8 cellular contexts compared by ENCODE assay signal in genomic region chr10:15097011-15097812, GRCh38. TPM values are rescaled to one million over a fixed set of nuclear protein-coding genes. Genes with fewer than 3 reads are reported as not detected.
DNase-seq lines count a peak whose midpoint lies in the region; ATAC-seq and TF ChIP-seq lines count a peak whose summit lies in the region.

Gene RPP38, plus strand, starts transcription at chr10:15097355. Its CDS starts 5,960 bp downstream, at chr10:15103315.

- H3K9me3 ChIP-seq in RWPE2 (ENCODE audit: severe bottlenecking), result no peaks in the 10 kb centered on the region

- H3K4me3 ChIP-seq in LNCaP clone FGC (ENCODE audit: low read depth, low read length) (peak within 1 kb of the TSS; percentile 92), RWPE2 (ENCODE audit: severe bottlenecking) (peak within 1 kb of the TSS; percentile 65)

- ATAC-seq in RWPE2 (ENCODE audit: low read depth) (peak; percentile 83), natural killer cell (peak; percentile 81 to 90 (median 82))

- intact Hi-C loops in activated T-helper 2 cell treated with anti-CD3 and anti-CD28 coated beads, Interferon-gamma antibody, Interleukin-2, Interleukin-4, amounts not matched to agents 10 μg/mL and 5 μg/mL and 100 μg/mL, durations not matched to agents 14 hours and 24 hours and 36 hours (cut with micrococcal nuclease), result loop anchor here (1.0 kb wide), 6 partner anchors 9 to 143 kb away; partner anchors contain the start of genes ACBD7, DCLRE1C and MEIG1
- intact Hi-C loops in natural killer cell (cut with micrococcal nuclease), result loop anchor here (1.0 to 5.0 kb wide), 5 partner anchors 9 to 259 kb away; partner anchors contain the start of genes ACBD7, CDNF, DCLRE1C and HSPA14

- H3K4me1 ChIP-seq in RWPE2 (ENCODE audit: insufficient read depth, poor library complexity, severe bottlenecking), result peaks cover 8% of the 10 kb centered on the region

- peaks cover 21% of the 10 kb centered on the region for H3K4me1 Mint-ChIP-seq in activated T-helper 2 cell treated with anti-CD3 and anti-CD28 coated beads, Interferon-gamma antibody, Interleukin-2, Interleukin-4, amounts not matched to agents 10 μg/mL and 5 μg/mL and 100 μg/mL, durations not matched to agents 14 hours and 24 hours and 36 hours (ENCODE audit: low read depth)
- H3K4me1 Mint-ChIP-seq in natural killer cell, result peaks cover 27 to 41% of the 10 kb centered on the region in 2 donors

- no peaks in the 10 kb centered on the region for H3K27me3 ChIP-seq in RWPE2 (ENCODE audit: insufficient read depth, poor library complexity, severe bottlenecking)

- H3K36me3 ChIP-seq in RWPE2 (ENCODE audit: low read depth), result peaks cover 27% of the 10 kb centered on the region

- H3K27ac Mint-ChIP-seq in activated T-helper 2 cell treated with anti-CD3 and anti-CD28 coated beads, Interferon-gamma antibody, Interleukin-2, Interleukin-4, amounts not matched to agents 10 μg/mL and 5 μg/mL and 100 μg/mL, durations not matched to agents 14 hours and 24 hours and 36 hours, result peak within 1 kb of the TSS; percentile 98
- H3K27ac Mint-ChIP-seq in natural killer cell, result peak within 1 kb of the TSS; percentile 97 to 98

- no peak for TF ChIP-seq CTCF in LNCaP clone FGC (IDR thresholded peaks at IDR 0.05; ENCODE audit: control insufficient read depth, extremely low read depth, insufficient read depth)
- TF ChIP-seq CTCF in RWPE2 (IDR thresholded peaks at IDR 0.05; ENCODE audit: poor library complexity, severe bottlenecking), result no peak
- no peak for TF ChIP-seq CTCF in natural killer cell (IDR thresholded peaks at IDR 0.05)

- peak within 1 kb of the TSS; percentile 91 for H3K27ac ChIP-seq in RWPE2 (ENCODE audit: poor library complexity, severe bottlenecking)

- peak within 1 kb of the TSS; percentile 95 for H3K4me3 Mint-ChIP-seq in activated T-helper 2 cell treated with anti-CD3 and anti-CD28 coated beads, Interferon-gamma antibody, Interleukin-2, Interleukin-4, amounts not matched to agents 10 μg/mL and 5 μg/mL and 100 μg/mL, durations not matched to agents 14 hours and 24 hours and 36 hours (ENCODE audit: low read depth)
- peak within 1 kb of the TSS; percentile 95 for H3K4me3 Mint-ChIP-seq in natural killer cell

- DNase-seq in ELF-1 (ENCODE audit: low read depth, low spot score) (peak; percentile 97), H4 (ENCODE audit: low spot score) (peak; percentile 82), LNCaP clone FGC (ENCODE audit: low read depth) (peak; percentile 77), RWPE2 (ENCODE audit: low spot score) (peak; percentile 96), fibroblast of peridontal ligament (ENCODE audit: extremely low read depth) (peak; percentile 94), natural killer cell (peak; percentile 94)
- peak; percentile 91 for DNase-seq in activated T-helper 2 cell treated with anti-CD3 and anti-CD28 coated beads, Interferon-gamma antibody, Interleukin-2, Interleukin-4, amounts not matched to agents 10 μg/mL and 5 μg/mL and 100 μg/mL, durations not matched to agents 14 hours and 24 hours and 36 hours (ENCODE audit: low spot score)
- DNase-seq in stimulated activated naive CD4-positive, alpha-beta T cell (lab: John Stamatoyannopoulos, UW), result peak; percentile 92 to 99 (median 94)

- peaks cover 3% of the 10 kb centered on the region for H3K27me3 Mint-ChIP-seq in activated T-helper 2 cell treated with anti-CD3 and anti-CD28 coated beads, Interferon-gamma antibody, Interleukin-2, Interleukin-4, amounts not matched to agents 10 μg/mL and 5 μg/mL and 100 μg/mL, durations not matched to agents 14 hours and 24 hours and 36 hours (ENCODE audit: low read depth)
- no peaks in the 10 kb centered on the region for H3K27me3 Mint-ChIP-seq in natural killer cell (ENCODE audit: low read depth in 2 of 2)

- H3K36me3 Mint-ChIP-seq in activated T-helper 2 cell treated with anti-CD3 and anti-CD28 coated beads, Interferon-gamma antibody, Interleukin-2, Interleukin-4, amounts not matched to agents 10 μg/mL and 5 μg/mL and 100 μg/mL, durations not matched to agents 14 hours and 24 hours and 36 hours (ENCODE audit: low read depth), result peaks cover 30% of the 10 kb centered on the region
- no peaks in the 10 kb centered on the region for H3K36me3 Mint-ChIP-seq in natural killer cell

- H3K9me3 Mint-ChIP-seq in activated T-helper 2 cell treated with anti-CD3 and anti-CD28 coated beads, Interferon-gamma antibody, Interleukin-2, Interleukin-4, amounts not matched to agents 10 μg/mL and 5 μg/mL and 100 μg/mL, durations not matched to agents 14 hours and 24 hours and 36 hours, result no peaks in the 10 kb centered on the region
- no peaks in the 10 kb centered on the region for H3K9me3 Mint-ChIP-seq in natural killer cell

RNA-seq across cellular contexts. Expression of gene RPP38, which starts in this region (rescaled TPM):
- 10.0 and 13.1 TPM in 2 replicates for total RNA-seq in H4 (2014; rRNA removed; shearing (Covaris generic))
- total RNA-seq in activated T-helper 2 cell treated with anti-CD3 and anti-CD28 coated beads, Interferon-gamma antibody, Interleukin-2, Interleukin-4, amounts not matched to agents 10 μg/mL and 5 μg/mL and 100 μg/mL, durations not matched to agents 14 hours and 24 hours and 36 hours, result 19.4 and 20.3 TPM in 2 replicates
- total RNA-seq in natural killer cell, result 10 to 100 TPM in 1 of 3 donors, 1 to 10 TPM in 2; 7.5 to 12.7 (median 8.4) TPM

Comparison
In these comparisons a context has a peak if more than half of its experiments do, and no peak if none do; other contexts are left out.
1. Peak in every context shown above with its lines: DNase-seq, ATAC-seq, H3K4me3 ChIP-seq and H3K27ac ChIP-seq.